8 cellular contexts compared by ENCODE assay signal in genomic region chr9:35829084-35829763, GRCh38. TPM values are rescaled to one million over a fixed set of nuclear protein-coding genes. Genes with fewer than 3 reads are reported as not detected.
DNase-seq lines count a peak whose midpoint lies in the region; ATAC-seq, FAIRE-seq and TF ChIP-seq lines count a peak whose summit lies in the region.

TSS of gene TMEM8B (plus strand) at chr9:35829228. CDS start at chr9:35829448, 220 bp downstream.

- DNase-seq in DMS 273 treated with DMSO at 0.1 percent for 48 hours (lab: John Stamatoyannopoulos, UW) (peak; percentile 61), Kasumi-1 (lab: John Stamatoyannopoulos, UW) (peak; percentile 75 to 80), RCC 7860 (ENCODE audit: low spot score) (peak; percentile 42), fibroblast of peridontal ligament (ENCODE audit: extremely low read depth) (peak; percentile 85), natural killer cell (peak; percentile 88)
- peak; percentile 85 to 87 for DNase-seq in activated T-helper 1 cell treated with anti-CD3 and anti-CD28 coated beads, Interleukin-2, amount 50 U/mL, for 16 hours (ENCODE audit: low read depth in 1 of 2, low spot score in 1 of 2)
- peak; percentile 78 for DNase-seq in stimulated activated naive B cell treated with anti-CD40 and anti-IgM and Interleukin-4, amounts not matched to agents 10 μg/mL and 1 μg/mL and 100 μg/mL, for 72 hours

- TF ChIP-seq CTCF in natural killer cell (IDR thresholded peaks at IDR 0.05), result no peak

- peak; percentile 67 for ATAC-seq in GM21825 (IDR thresholded peaks at IDR 0.05; ENCODE audit: unreplicated experiment)
- peak; percentile 94 to 95 (median 94) for ATAC-seq in natural killer cell
- peak; percentile 83 to 88 for ATAC-seq in stimulated activated naive B cell treated with anti-CD40 and anti-IgM and Interleukin-4, amounts not matched to agents 10 μg/mL and 1 μg/mL and 100 μg/mL, for 72 hours (replicated peaks)

- H3K27ac Mint-ChIP-seq in natural killer cell, result peak within 1 kb of the TSS; percentile 92 to 93
- peak within 1 kb of the TSS; percentile 93 for H3K27ac Mint-ChIP-seq in stimulated activated naive B cell treated with anti-CD40 and anti-IgM and Interleukin-4, amounts not matched to agents 10 μg/mL and 1 μg/mL and 100 μg/mL, for 72 hours

- intact Hi-C loops in natural killer cell (cut with micrococcal nuclease), result loop anchor here (5.0 kb wide), 2 partner anchors 92 to 227 kb away; no protein-coding TSS in a partner anchor

- H3K4me1 Mint-ChIP-seq in natural killer cell, result peaks cover 27 to 38% of the 10 kb centered on the region in 2 donors
- peaks cover 36 to 58% of the 10 kb centered on the region in 2 donors for H3K4me1 Mint-ChIP-seq in stimulated activated naive B cell treated with anti-CD40 and anti-IgM and Interleukin-4, amounts not matched to agents 10 μg/mL and 1 μg/mL and 100 μg/mL, for 72 hours

- H3K9me3 Mint-ChIP-seq in natural killer cell, result no peaks in the 10 kb centered on the region
- no peaks in the 10 kb centered on the region for H3K9me3 Mint-ChIP-seq in stimulated activated naive B cell treated with anti-CD40 and anti-IgM and Interleukin-4, amounts not matched to agents 10 μg/mL and 1 μg/mL and 100 μg/mL, for 72 hours

- no peaks in the 10 kb centered on the region for H3K36me3 Mint-ChIP-seq in natural killer cell
- no peaks in the 10 kb centered on the region for H3K36me3 Mint-ChIP-seq in stimulated activated naive B cell treated with anti-CD40 and anti-IgM and Interleukin-4, amounts not matched to agents 10 μg/mL and 1 μg/mL and 100 μg/mL, for 72 hours

- FAIRE-seq in RCC 7860 (lab: Jason Lieb, UNC), result no peak

- H3K4me3 Mint-ChIP-seq in natural killer cell, result peak within 1 kb of the TSS; percentile 99
- peak within 1 kb of the TSS; percentile 90 to 97 for H3K4me3 Mint-ChIP-seq in stimulated activated naive B cell treated with anti-CD40 and anti-IgM and Interleukin-4, amounts not matched to agents 10 μg/mL and 1 μg/mL and 100 μg/mL, for 72 hours

- no peaks in the 10 kb centered on the region for H3K27me3 Mint-ChIP-seq in natural killer cell (ENCODE audit: low read depth in 2 of 2)
- no peaks in the 10 kb centered on the region for H3K27me3 Mint-ChIP-seq in stimulated activated naive B cell treated with anti-CD40 and anti-IgM and Interleukin-4, amounts not matched to agents 10 μg/mL and 1 μg/mL and 100 μg/mL, for 72 hours

RNA-seq across cellular contexts. Expression of gene TMEM8B, which starts in this region (rescaled TPM):
- total RNA-seq in natural killer cell, result 1 to 10 TPM; 5.2 to 7.8 (median 5.4) TPM

Comparison
In these comparisons a context has a peak if more than half of its experiments do, and no peak if none do; other contexts are left out.
1. Peak in every context shown above with its lines: DNase-seq and ATAC-seq.